Comparison of ENCODE assay signal across 17 cellular contexts in genomic region chr13:52847682-52848432, GRCh38. TPM values are rescaled to one million over a fixed set of nuclear protein-coding genes. Genes with fewer than 3 reads are reported as not detected.
DNase-seq lines count a peak whose midpoint lies in the region; ATAC-seq and TF ChIP-seq lines count a peak whose summit lies in the region.
"Had no signal": no experiment of that assay in that cellular context is flagged by ENCODE, and none has a peak within 500 bp of the region (broad histone marks: within the 10 kb centered on the region; RNA-seq: fewer than 3 reads in every experiment).

No MANE protein-coding gene starts in this region.

- H3K4me1 ChIP-seq in ES-I3 (ENCODE audit: insufficient read depth, low read length) (peaks cover 6% of the 10 kb centered on the region), HUES6 (ENCODE audit: control insufficient read depth, insufficient read depth, low read length) (peaks cover 25% of the 10 kb centered on the region), endocrine pancreas (ENCODE audit: control insufficient read depth, insufficient read depth, low read length) (peaks cover 5% of the 10 kb centered on the region)

- H3K27me3 ChIP-seq in HUES6 (ENCODE audit: control insufficient read depth, insufficient read depth, low read length) (peaks cover 68% of the 10 kb centered on the region), endocrine pancreas (ENCODE audit: control insufficient read depth, insufficient read depth, low read length) (peaks cover 6% of the 10 kb centered on the region)
- H3K27me3 ChIP-seq: BLaER1 had no signal

- H3K9ac ChIP-seq in ES-I3 (ENCODE audit: low read depth, low read length) (peak overlapping the region; percentile 20; the same call in 1 of the 2 replicates), HUES6 (ENCODE audit: low read length) (no peak overlapping the region), endocrine pancreas (ENCODE audit: control insufficient read depth, insufficient read depth, low read length) (peak overlapping the region; percentile 6)
- H3K9ac ChIP-seq: BLaER1 had no signal

- H3K36me3 ChIP-seq in ES-I3 (ENCODE audit: insufficient read depth, low read length) (no peaks in the 10 kb centered on the region), HUES6 (ENCODE audit: control insufficient read depth, insufficient read depth, low read length) (no peaks in the 10 kb centered on the region), endocrine pancreas (ENCODE audit: control insufficient read depth, insufficient read depth, low read length) (no peaks in the 10 kb centered on the region)
- H3K36me3 ChIP-seq: BLaER1, heart left ventricle, pancreas, upper lobe of left lung had no signal

- DNase-seq in neural crest cell (ENCODE audit: low read depth, low spot score) (no peak), NCI-H1417 (lab: John Stamatoyannopoulos, UW) (no peak)

- TF ChIP-seq CTCF in neural crest cell (conservative IDR thresholded peaks at IDR 0.05) = no peak

- no peak overlapping the region for H3K27ac Mint-ChIP-seq in neural crest cell (ENCODE audit: unreplicated experiment)
- H3K27ac Mint-ChIP-seq: activated CD4-positive, alpha-beta T cell treated with anti-CD3 and anti-CD28 coated beads for 36 hours had no signal

- H3K36me3 Mint-ChIP-seq in neural crest cell (ENCODE audit: low read depth) = peaks cover 5% of the 10 kb centered on the region

- H3K9me3 Mint-ChIP-seq in neural crest cell = no peaks in the 10 kb centered on the region
- H3K9me3 Mint-ChIP-seq: activated naive CD4-positive, alpha-beta T cell treated with anti-CD3 and anti-CD28 coated beads for 36 hours had no signal

- H3K4me3 Mint-ChIP-seq in neural crest cell = peak overlapping the region; percentile 89
- H3K4me3 Mint-ChIP-seq: activated CD4-positive, alpha-beta T cell treated with anti-CD3 and anti-CD28 coated beads for 36 hours; activated naive CD4-positive, alpha-beta T cell treated with anti-CD3 and anti-CD28 coated beads for 36 hours had no signal

- ATAC-seq in GM19395 (IDR thresholded peaks at IDR 0.05; ENCODE audit: unreplicated experiment) = no peak
- ATAC-seq in HG02759 (IDR thresholded peaks at IDR 0.05; ENCODE audit: unreplicated experiment) = no peak

- no peak overlapping the region for H3K27ac ChIP-seq in HUES6 (ENCODE audit: low read depth, low read length)
- H3K27ac ChIP-seq: BLaER1, heart left ventricle, pancreas, skin epidermis, upper lobe of left lung had no signal

- peaks cover 72% of the 10 kb centered on the region for H3K27me3 Mint-ChIP-seq in neural crest cell (ENCODE audit: low read depth)

- H3K4me1 Mint-ChIP-seq in neural crest cell = peaks cover 50% of the 10 kb centered on the region

- H3K4me3 ChIP-seq in HUES6 (ENCODE audit: low read depth, low read length) (peak overlapping the region; percentile 86), endocrine pancreas (ENCODE audit: control insufficient read depth, insufficient read depth, low read length) (peak overlapping the region; percentile 17)
- H3K4me3 ChIP-seq: BLaER1, skin epidermis had no signal

- H3K9me3 ChIP-seq in ES-I3 (ENCODE audit: control insufficient read depth, insufficient read depth, low read length) = no peaks in the 10 kb centered on the region
- H3K9me3 ChIP-seq in HUES6 (ENCODE audit: control insufficient read depth, insufficient read depth, low read depth, low read length) = no peaks in the 10 kb centered on the region
- no peaks in the 10 kb centered on the region for H3K9me3 ChIP-seq in endocrine pancreas (ENCODE audit: control insufficient read depth, low read length)
- H3K9me3 ChIP-seq: heart left ventricle, pancreas had no signal

RNA-seq across cellular contexts. Expression of gene PCDH8, which starts 0.6 kb away (rescaled TPM):
- total RNA-seq in neural crest cell = 13.7 and 14.6 TPM in 2 replicates
- total RNA-seq: activated CD4-positive, alpha-beta T cell treated with anti-CD3 and anti-CD28 coated beads for 36 hours; activated naive CD4-positive, alpha-beta T cell treated with anti-CD3 and anti-CD28 coated beads for 36 hours; dermis microvascular lymphatic vessel endothelial cell; heart left ventricle; mucosa of gallbladder; Right ventricle myocardium superior; upper lobe of left lung had no signal
